ENCODE assay signal across 8 cellular contexts in genomic region chr3:4866841-4867240, GRCh38.
DNase-seq lines count a peak whose midpoint lies in the region; ATAC-seq, FAIRE-seq and TF ChIP-seq lines count a peak whose summit lies in the region.

No MANE protein-coding gene starts in this region.

- H3K9me3 Mint-ChIP-seq in Calu3 (ENCODE audit: low read depth, unreplicated experiment) = no peaks in the 10 kb centered on the region

- no TSS peak for BruUV-seq in Calu3 (replicated peaks; lab: Mats Ljungman, UMichigan)

- H3K9me2 ChIP-seq in SK-N-SH = no peaks in the 10 kb centered on the region

- no peak for TF ChIP-seq CTCF in Calu3 (IDR thresholded peaks at IDR 0.05; ENCODE audit: unreplicated experiment)
- TF ChIP-seq CTCF in pancreas (IDR thresholded peaks at IDR 0.05) = no peak
- TF ChIP-seq CTCF in SK-N-SH (IDR thresholded peaks at IDR 0.05) = no peak

- no peak for TF ChIP-seq EP300 in SK-N-SH (IDR thresholded peaks at IDR 0.05; ENCODE audit: borderline replicate concordance in 1 of 2, low read depth in 1 of 2, low read length in 1 of 2)

- H3K4me1 Mint-ChIP-seq in Calu3 (ENCODE audit: low read depth, unreplicated experiment) = no peaks in the 10 kb centered on the region

- H3F3A ChIP-seq in SK-N-SH (replicated peaks; ENCODE audit: insufficient read depth) = peaks cover 3% of the 10 kb centered on the region

- peak in 2 of 4 donors; percentile 1 to 9 for ATAC-seq in pancreas
- ATAC-seq in GM18909 (IDR thresholded peaks at IDR 0.05; ENCODE audit: poor library complexity, unreplicated experiment) = no peak

- H3K4me2 ChIP-seq in SK-N-SH = no peak overlapping the region

- no peaks in the 10 kb centered on the region for H3K27me3 ChIP-seq in effector memory CD4-positive, alpha-beta T cell (replicated peaks; ENCODE audit: control insufficient read depth, insufficient read depth, low read length, poor library complexity, severe bottlenecking)
- H3K27me3 ChIP-seq in pancreas = no peaks in the 10 kb centered on the region
- no peaks in the 10 kb centered on the region for H3K27me3 ChIP-seq in SK-N-SH (ENCODE audit: insufficient read depth)

- H3K79me2 ChIP-seq in SK-N-SH (ENCODE audit: insufficient read depth) = no peaks in the 10 kb centered on the region

- peaks cover 20% of the 10 kb centered on the region for H3K36me3 Mint-ChIP-seq in Calu3 (ENCODE audit: insufficient read depth, unreplicated experiment)

- H3K27ac ChIP-seq in effector memory CD4-positive, alpha-beta T cell (ENCODE audit: insufficient read depth, low read length, poor library complexity, severe bottlenecking) = peak overlapping the region; percentile 84
- H3K27ac ChIP-seq in pancreas (peak overlapping the region; percentile 95 to 98 (median 97)), SK-N-SH (ENCODE audit: low read depth in 2 of 2, low read length in 1 of 2) (peak overlapping the region in 1 of 2 experiments; percentile 47; a peak in 1 of 4 replicates)

- intact Hi-C loops in Calu3 (cut with micrococcal nuclease; ENCODE audit: unreplicated experiment) = no loop called here
- intact Hi-C loops in pancreas (cut with DNase I) = no loop called here

- peak overlapping the region; percentile 33 for H3K27ac Mint-ChIP-seq in Calu3 (ENCODE audit: unreplicated experiment)

- no peak for FAIRE-seq in pancreas (lab: Jason Lieb, UNC)

- H3K4me1 ChIP-seq in effector memory CD4-positive, alpha-beta T cell (ENCODE audit: control insufficient read depth, insufficient read depth, low read length, poor library complexity, severe bottlenecking) = peaks cover 22% of the 10 kb centered on the region
- peaks cover 11 to 19% (median 18%) of the 10 kb centered on the region in 3 donors for H3K4me1 ChIP-seq in pancreas
- H3K4me1 ChIP-seq in SK-N-SH (ENCODE audit: control insufficient read depth in 1 of 2, insufficient read depth in 2 of 2, low read depth in 1 of 2, low read length in 1 of 2) = peaks cover 5 to 17% of the 10 kb centered on the region in 2 experiments; a peak in 2 of 4 replicates

- H3K4me3 ChIP-seq in effector memory CD4-positive, alpha-beta T cell (ENCODE audit: insufficient read depth, low read depth, low read length, poor library complexity, severe bottlenecking) = peak overlapping the region; percentile 51
- H3K4me3 ChIP-seq in pancreas = peak overlapping the region in 2 of 4 donors; percentile 48 to 49
- no peak overlapping the region for H3K4me3 ChIP-seq in SK-N-SH (ENCODE audit: low read depth in 2 of 2, low read length in 1 of 2)

- no peaks in the 10 kb centered on the region for H3K36me3 ChIP-seq in effector memory CD4-positive, alpha-beta T cell (ENCODE audit: control insufficient read depth, insufficient read depth, low read length)
- H3K36me3 ChIP-seq in pancreas (no peaks in the 10 kb centered on the region), SK-N-SH (replicated peaks in 1 of 2; ENCODE audit: control insufficient read depth in 1 of 2, insufficient read depth in 2 of 2, low read length in 1 of 2) (peaks cover 0 to 5% of the 10 kb centered on the region in 2 experiments)

- DNase-seq in Calu3 = no peak
- peak; percentile 6 for DNase-seq in NCI-H82 treated with DMSO at 0.1 percent for 48 hours (lab: John Stamatoyannopoulos, UW; ENCODE audit: unreplicated experiment)
- DNase-seq in effector memory CD4-positive, alpha-beta T cell = no peak
- peak in 1 of 6 donors; percentile 4 for DNase-seq in pancreas
- no peak for DNase-seq in SK-N-SH
- no peak for DNase-seq in UCSD-AML1 (lab: John Stamatoyannopoulos, UW; ENCODE audit: unreplicated experiment)
- no peak for DNase-seq in activated CD8-positive, alpha-beta memory T cell treated with anti-CD3 and anti-CD28 coated beads, Interleukin-2, amount 50 U/mL, for 4 hours

- peak overlapping the region; percentile 68 for H3K4me3 Mint-ChIP-seq in Calu3 (ENCODE audit: low read depth, unreplicated experiment)

- no peaks in the 10 kb centered on the region for H3K27me3 Mint-ChIP-seq in Calu3 (ENCODE audit: unreplicated experiment)

- no peak overlapping the region for H3K9ac ChIP-seq in SK-N-SH

- no peaks in the 10 kb centered on the region for H4K20me1 ChIP-seq in SK-N-SH (ENCODE audit: insufficient read depth)

- POLR2A ChIA-PET in SK-N-SH (lab: Yijun Ruan, JAX) = no interaction called here

- H3K9me3 ChIP-seq in effector memory CD4-positive, alpha-beta T cell (ENCODE audit: control insufficient read depth, low read length) = peaks cover 5% of the 10 kb centered on the region
- H3K9me3 ChIP-seq in pancreas (no peaks in the 10 kb centered on the region), SK-N-SH (peaks cover 7% of the 10 kb centered on the region; the same call in 1 of the 2 replicates)

- 9 to 13% methylated on average over 6 of the region's 6 CpGs for WGBS in pancreas, 2 donors
- 90% methylated on average over 6 of the region's 6 CpGs for WGBS in SK-N-SH (ENCODE audit: low lambda C conversion rate)

- H2AFZ ChIP-seq in SK-N-SH (ENCODE audit: low read depth) = no peak overlapping the region; the same call in 1 of the 2 replicates

- no peak for TF ChIP-seq RAD21 in SK-N-SH (IDR thresholded peaks at IDR 0.05; ENCODE audit: low read length)

- CTCF ChIA-PET in Calu3 (lab: Charles Lee) = interaction anchor here (0.9 kb wide), 2 partner anchors 22 to 39 kb away, joined by 3 read pairs; no protein-coding TSS in a partner anchor
- CTCF ChIA-PET in SK-N-SH (lab: Yijun Ruan, JAX) = interaction anchor here (0.8 to 1.3 kb wide), 3 partner anchors 42 to 191 kb away, joined by 3 to 5 read pairs (median 4); no protein-coding TSS in a partner anchor

TF ChIP-seq in SK-N-SH, 30 proteins besides CTCF, POLR2A, EP300 and RAD21:
- TF ChIP-seq IRF3 (IDR thresholded peaks at IDR 0.05; ENCODE audit: low read depth, low read length) (no peak), RXRA (IDR thresholded peaks at IDR 0.05; ENCODE audit: borderline replicate concordance, low read depth) (no peak), TAF1 (IDR thresholded peaks at IDR 0.05; ENCODE audit: borderline replicate concordance, low read depth, low read length) (no peak), JUND (IDR thresholded peaks at IDR 0.05) (no peak), YY1 (IDR thresholded peaks at IDR 0.05; ENCODE audit: low read depth) (no peak), FOXM1 (IDR thresholded peaks at IDR 0.05; ENCODE audit: low read depth) (no peak), FOXJ3 (CRISPR knock-in tag; IDR thresholded peaks at IDR 0.05) (no peak), MEF2A (IDR thresholded peaks at IDR 0.05; ENCODE audit: borderline replicate concordance, low read depth) (no peak), TEAD4 (IDR thresholded peaks at IDR 0.05; ENCODE audit: borderline replicate concordance, insufficient read depth) (no peak), ELF1 (IDR thresholded peaks at IDR 0.05) (no peak)
TF ChIP-seq in SK-N-SH: peak in this region for 0.
